In genomic region chr4:185179488-185179887, GRCh38 we compare ENCODE assay signal across 21 cellular contexts. TPM values are rescaled to one million over a fixed set of nuclear protein-coding genes. Genes with fewer than 3 reads are reported as not detected.
A peak's percentile ranks its signal among the peaks of the same experiment; 100 is the strongest.
DNase-seq lines count a peak whose midpoint lies in the region; ATAC-seq and TF ChIP-seq lines count a peak whose summit lies in the region.
"Had no signal": no experiment of that assay in that cellular context is flagged by ENCODE, and none has a peak within 500 bp of the region (broad histone marks: within the 10 kb centered on the region; RNA-seq: fewer than 3 reads in every experiment).

No MANE protein-coding gene starts in this region.

- H3K4me3 ChIP-seq in ascending aorta (no peak overlapping the region), brain microvascular endothelial cell (ENCODE audit: low read depth, low read length) (no peak overlapping the region)
- H3K4me3 ChIP-seq: BLaER1 treated with 17β-estradiol and CSF1 and Interleukin-3, amounts not matched to agents 10 nM and 100 nM; GM23248 had no signal

- peak; percentile 18 for DNase-seq in activated CD4-positive, alpha-beta memory T cell treated with anti-CD3 and anti-CD28 coated beads for 36 hours
- DNase-seq in activated CD4-positive, alpha-beta memory T cell treated with anti-CD3 and anti-CD28 coated beads, Interleukin-2, amount 10 ng/mL, durations not matched to agents 7 days and 5 days: no peak
- peak; percentile 12 for DNase-seq in stimulated activated CD4-positive, alpha-beta T cell treated with anti-CD3 and anti-CD28 coated beads, Interleukin-15, amount 100 ng/mL, for 24 hours
- no peak for DNase-seq in stimulated activated CD4-positive, alpha-beta T cell treated with anti-CD3 and anti-CD28 coated beads, Interleukin-4, amount 100 ng/mL, for 4 hours
- DNase-seq in ascending aorta (ENCODE audit: low spot score in 2 of 2): no peak
- no peak for DNase-seq in stimulated activated effector memory CD8-positive, alpha-beta T cell treated with anti-CD3 and anti-CD28 coated beads, Interleukin-12 subunit alpha, Interleukin-12 subunit beta, amount 100 ng/mL, for 72 hours (ENCODE audit: low spot score in 2 of 2)
- no peak for DNase-seq in activated CD4-positive, CD25-positive, alpha-beta regulatory T cell treated with anti-CD3 and anti-CD28 coated beads, Interleukin-2, amount 50 U/mL, for 72 hours
- no peak for DNase-seq in brain microvascular endothelial cell
- DNase-seq: CD4-positive, alpha-beta T cell; GM23248; H9; KBM-7; MV-4-11; NCI-H1105; NCI-H1436 treated with DMSO at 0.1 percent for 48 hours; NCI-H1930; NCI-H2107; NCI-H524; NCI-H748 treated with DMSO at 0.1 percent for 48 hours; SIG-M5 had no signal

- POLR2A ChIA-PET in activated CD4-positive, alpha-beta memory T cell treated with anti-CD3 and anti-CD28 coated beads for 36 hours (lab: Charles Lee): no interaction called here
- POLR2A ChIA-PET in activated CD4-positive, alpha-beta memory T cell treated with anti-CD3 and anti-CD28 coated beads, Interleukin-2, amount 10 ng/mL, durations not matched to agents 7 days and 5 days (lab: Charles Lee): no interaction called here

- H3K9me3 ChIP-seq in ascending aorta: no peaks in the 10 kb centered on the region
- H3K9me3 ChIP-seq: BLaER1 treated with 17β-estradiol and CSF1 and Interleukin-3, amounts not matched to agents 10 nM and 100 nM had no signal

- TF ChIP-seq CTCF in ascending aorta (IDR thresholded peaks at IDR 0.05) (no peak), brain microvascular endothelial cell (IDR thresholded peaks at IDR 0.05; ENCODE audit: low read depth, low read length, missing control alignments) (no peak)

- H3K36me3 ChIP-seq in ascending aorta: no peaks in the 10 kb centered on the region
- peaks cover 2% of the 10 kb centered on the region for H3K36me3 ChIP-seq in brain microvascular endothelial cell (replicated peaks)

- H3K27me3 ChIP-seq in ascending aorta: no peaks in the 10 kb centered on the region
- no peaks in the 10 kb centered on the region for H3K27me3 ChIP-seq in brain microvascular endothelial cell (replicated peaks)
- H3K27me3 ChIP-seq: BLaER1 treated with 17β-estradiol and CSF1 and Interleukin-3, amounts not matched to agents 10 nM and 100 nM had no signal

- intact Hi-C loops in activated CD4-positive, alpha-beta memory T cell treated with anti-CD3 and anti-CD28 coated beads for 36 hours (cut with micrococcal nuclease): no loop called here
- intact Hi-C loops in ascending aorta (cut with DNase I): loop anchor here (10.0 kb wide), 1 partner anchor 535 kb away; the partner anchor contains the start of genes CASP3 and PRIMPOL

- no peak overlapping the region for H3K27ac Mint-ChIP-seq in activated CD4-positive, alpha-beta memory T cell treated with anti-CD3 and anti-CD28 coated beads for 36 hours
- no peak overlapping the region for H3K27ac Mint-ChIP-seq in activated CD4-positive, alpha-beta memory T cell treated with anti-CD3 and anti-CD28 coated beads, Interleukin-2, amount 10 ng/mL, durations not matched to agents 7 days and 5 days
- H3K27ac Mint-ChIP-seq in stimulated activated effector memory CD8-positive, alpha-beta T cell treated with anti-CD3 and anti-CD28 coated beads, Interleukin-12 subunit alpha, Interleukin-12 subunit beta, amount 100 ng/mL, for 72 hours: no peak overlapping the region
- H3K27ac Mint-ChIP-seq: CD4-positive, alpha-beta T cell had no signal

- in situ Hi-C loops in brain microvascular endothelial cell (cut with HindIII; ENCODE audit: low pct_ligation_motif_present, low sequenced_read_pairs): no loop called here

- no peaks in the 10 kb centered on the region for H3K9me3 Mint-ChIP-seq in activated CD4-positive, alpha-beta memory T cell treated with anti-CD3 and anti-CD28 coated beads for 36 hours
- H3K9me3 Mint-ChIP-seq in activated CD4-positive, alpha-beta memory T cell treated with anti-CD3 and anti-CD28 coated beads, Interleukin-2, amount 10 ng/mL, durations not matched to agents 7 days and 5 days: no peaks in the 10 kb centered on the region
- no peaks in the 10 kb centered on the region for H3K9me3 Mint-ChIP-seq in stimulated activated effector memory CD8-positive, alpha-beta T cell treated with anti-CD3 and anti-CD28 coated beads, Interleukin-12 subunit alpha, Interleukin-12 subunit beta, amount 100 ng/mL, for 72 hours
- H3K9me3 Mint-ChIP-seq: CD4-positive, alpha-beta T cell; H9 had no signal

- CTCF ChIA-PET in activated CD4-positive, alpha-beta memory T cell treated with anti-CD3 and anti-CD28 coated beads for 36 hours (lab: Charles Lee): no interaction called here
- CTCF ChIA-PET in activated CD4-positive, alpha-beta memory T cell treated with anti-CD3 and anti-CD28 coated beads, Interleukin-2, amount 10 ng/mL, durations not matched to agents 7 days and 5 days (lab: Charles Lee): interaction anchor here (0.6 kb wide), 1 partner anchor 247 kb away, joined by 3 read pairs; no protein-coding TSS in a partner anchor

- peaks cover 0 to 48% of the 10 kb centered on the region in 2 donors for H3K4me1 ChIP-seq in ascending aorta
- H3K4me1 ChIP-seq: BLaER1 treated with 17β-estradiol and CSF1 and Interleukin-3, amounts not matched to agents 10 nM and 100 nM had no signal

- no peak overlapping the region for H3K4me3 Mint-ChIP-seq in activated CD4-positive, alpha-beta memory T cell treated with anti-CD3 and anti-CD28 coated beads for 36 hours
- no peak overlapping the region for H3K4me3 Mint-ChIP-seq in activated CD4-positive, alpha-beta memory T cell treated with anti-CD3 and anti-CD28 coated beads, Interleukin-2, amount 10 ng/mL, durations not matched to agents 7 days and 5 days
- no peak overlapping the region for H3K4me3 Mint-ChIP-seq in stimulated activated effector memory CD8-positive, alpha-beta T cell treated with anti-CD3 and anti-CD28 coated beads, Interleukin-12 subunit alpha, Interleukin-12 subunit beta, amount 100 ng/mL, for 72 hours
- H3K4me3 Mint-ChIP-seq: CD4-positive, alpha-beta T cell; H9 had no signal

- H3K27me3 Mint-ChIP-seq in activated CD4-positive, alpha-beta memory T cell treated with anti-CD3 and anti-CD28 coated beads for 36 hours: no peaks in the 10 kb centered on the region
- H3K27me3 Mint-ChIP-seq in activated CD4-positive, alpha-beta memory T cell treated with anti-CD3 and anti-CD28 coated beads, Interleukin-2, amount 10 ng/mL, durations not matched to agents 7 days and 5 days: no peaks in the 10 kb centered on the region
- H3K27me3 Mint-ChIP-seq: CD4-positive, alpha-beta T cell had no signal

- H3K36me3 Mint-ChIP-seq in activated CD4-positive, alpha-beta memory T cell treated with anti-CD3 and anti-CD28 coated beads for 36 hours: peaks cover 17% of the 10 kb centered on the region
- H3K36me3 Mint-ChIP-seq in activated CD4-positive, alpha-beta memory T cell treated with anti-CD3 and anti-CD28 coated beads, Interleukin-2, amount 10 ng/mL, durations not matched to agents 7 days and 5 days (ENCODE audit: low read depth): peaks cover 16% of the 10 kb centered on the region
- H3K36me3 Mint-ChIP-seq in stimulated activated effector memory CD8-positive, alpha-beta T cell treated with anti-CD3 and anti-CD28 coated beads, Interleukin-12 subunit alpha, Interleukin-12 subunit beta, amount 100 ng/mL, for 72 hours: peaks cover 46% of the 10 kb centered on the region

- H3K4me1 Mint-ChIP-seq in activated CD4-positive, alpha-beta memory T cell treated with anti-CD3 and anti-CD28 coated beads for 36 hours (ENCODE audit: low read depth): peaks cover 31% of the 10 kb centered on the region
- peaks cover 12% of the 10 kb centered on the region for H3K4me1 Mint-ChIP-seq in activated CD4-positive, alpha-beta memory T cell treated with anti-CD3 and anti-CD28 coated beads, Interleukin-2, amount 10 ng/mL, durations not matched to agents 7 days and 5 days
- peaks cover 27% of the 10 kb centered on the region for H3K4me1 Mint-ChIP-seq in stimulated activated effector memory CD8-positive, alpha-beta T cell treated with anti-CD3 and anti-CD28 coated beads, Interleukin-12 subunit alpha, Interleukin-12 subunit beta, amount 100 ng/mL, for 72 hours

- ATAC-seq in stimulated activated effector memory CD8-positive, alpha-beta T cell treated with anti-CD3 and anti-CD28 coated beads, Interleukin-12 subunit alpha, Interleukin-12 subunit beta, amount 100 ng/mL, for 72 hours: peak; percentile 72

- H3K27ac ChIP-seq in ascending aorta (peak overlapping the region; percentile 69 to 70), brain microvascular endothelial cell (no peak overlapping the region)
- H3K27ac ChIP-seq: BLaER1 treated with 17β-estradiol and CSF1 and Interleukin-3, amounts not matched to agents 10 nM and 100 nM; GM23248 had no signal

RNA-seq across cellular contexts. Expression of gene CFAP97, which starts 24.3 kb away (rescaled TPM):
- 10 to 100 TPM; 47.5 to 48.6 TPM for total RNA-seq in activated CD4-positive, alpha-beta memory T cell treated with anti-CD3 and anti-CD28 coated beads for 36 hours
- total RNA-seq in activated CD4-positive, alpha-beta memory T cell treated with anti-CD3 and anti-CD28 coated beads, Interleukin-2, amount 10 ng/mL, durations not matched to agents 7 days and 5 days: 10 to 100 TPM; 31.9 to 32.1 TPM
- 27.7 TPM for total RNA-seq in ascending aorta

RNA-seq across cellular contexts. Expression of gene SNX25, which starts 29.9 kb away (rescaled TPM):
- total RNA-seq in activated CD4-positive, alpha-beta memory T cell treated with anti-CD3 and anti-CD28 coated beads for 36 hours: 10 to 100 TPM; 18.9 to 21.6 TPM
- 10 to 100 TPM; 18.0 to 18.5 TPM for total RNA-seq in activated CD4-positive, alpha-beta memory T cell treated with anti-CD3 and anti-CD28 coated beads, Interleukin-2, amount 10 ng/mL, durations not matched to agents 7 days and 5 days
- 18.7 TPM for total RNA-seq in ascending aorta

RNA-seq across cellular contexts. Expression of gene SLC25A4, which starts 36.4 kb away (rescaled TPM):
- 1 to 10 TPM; 7.7 to 8.4 TPM for total RNA-seq in activated CD4-positive, alpha-beta memory T cell treated with anti-CD3 and anti-CD28 coated beads for 36 hours
- 1 to 10 TPM; 3.8 to 5.2 TPM for total RNA-seq in activated CD4-positive, alpha-beta memory T cell treated with anti-CD3 and anti-CD28 coated beads, Interleukin-2, amount 10 ng/mL, durations not matched to agents 7 days and 5 days
- total RNA-seq in ascending aorta: 19.6 TPM

Comparison
In these comparisons a context has a peak if more than half of its experiments do, and no peak if none do; other contexts are left out.
1. DNase-seq: peak in activated CD4-positive, alpha-beta memory T cell treated with anti-CD3 and anti-CD28 coated beads for 36 hours (single experiment) and stimulated activated CD4-positive, alpha-beta T cell treated with anti-CD3 and anti-CD28 coated beads, Interleukin-15, amount 100 ng/mL, for 24 hours (single experiment); none in activated CD4-positive, alpha-beta memory T cell treated with anti-CD3 and anti-CD28 coated beads, Interleukin-2, amount 10 ng/mL, durations not matched to agents 7 days and 5 days (single experiment), stimulated activated CD4-positive, alpha-beta T cell treated with anti-CD3 and anti-CD28 coated beads, Interleukin-4, amount 100 ng/mL, for 4 hours (0 of 2), ascending aorta (0 of 2), stimulated activated effector memory CD8-positive, alpha-beta T cell treated with anti-CD3 and anti-CD28 coated beads, Interleukin-12 subunit alpha, Interleukin-12 subunit beta, amount 100 ng/mL, for 72 hours (0 of 2), activated CD4-positive, CD25-positive, alpha-beta regulatory T cell treated with anti-CD3 and anti-CD28 coated beads, Interleukin-2, amount 50 U/mL, for 72 hours (single experiment) and brain microvascular endothelial cell (single experiment).